In the genomic region with DNA sequence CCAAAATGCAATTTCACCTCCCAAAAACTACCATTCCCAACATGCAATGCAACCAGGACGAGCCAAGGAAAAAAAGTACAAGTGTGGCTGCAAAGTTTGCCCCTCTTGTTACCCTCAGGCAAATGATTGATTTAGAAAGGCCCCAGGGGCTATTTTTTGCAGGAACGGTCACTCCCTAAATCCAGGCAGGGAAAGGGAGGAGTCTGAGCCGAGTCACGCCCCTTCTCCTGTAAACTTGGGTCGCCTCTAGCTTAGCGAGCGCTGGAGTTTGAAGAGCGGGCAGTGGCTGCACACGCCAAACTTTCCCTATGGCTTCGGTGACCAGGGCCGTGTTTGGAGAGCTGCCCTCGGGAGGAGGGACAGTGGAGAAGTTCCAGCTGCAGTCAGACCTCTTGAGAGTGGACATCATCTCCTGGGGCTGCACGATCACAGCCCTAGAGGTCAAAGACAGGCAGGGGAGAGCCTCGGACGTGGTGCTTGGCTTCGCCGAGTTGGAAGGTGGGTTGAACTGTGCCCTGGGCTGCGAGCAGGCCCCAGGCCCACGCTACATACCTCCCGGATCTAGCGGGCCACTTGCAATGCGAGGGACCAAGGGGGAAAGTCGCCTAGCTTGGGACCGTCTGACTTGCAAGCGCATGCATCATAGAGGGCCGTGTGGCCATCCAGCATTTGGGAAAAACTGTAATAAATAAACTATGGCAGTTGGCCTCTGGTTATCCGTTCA, we compare ENCODE assay signal across 8 cellular contexts. TPM values are rescaled to one million over a fixed set of nuclear protein-coding genes. Genes with fewer than 3 reads are reported as not detected.
DNase-seq lines count a peak whose midpoint lies in the region; ATAC-seq and TF ChIP-seq lines count a peak whose summit lies in the region.

A gene (plus strand): TSS at position 261 of the 724 bp plus-strand sequence. CDS start 48 bp downstream, at position 309.

- H3K36me3 ChIP-seq in effector memory CD4-positive, alpha-beta T cell (ENCODE audit: control insufficient read depth, insufficient read depth, low read length), result no peaks in the 10 kb centered on the region

- CTCF ChIA-PET in activated CD4-positive, alpha-beta T cell treated with anti-CD3 and anti-CD28 coated beads, Interleukin-2, amount 10 ng/mL, durations not matched to agents 7 days and 5 days (lab: Charles Lee), result interaction anchor here (0.6 to 5.7 kb wide), 19 partner anchors 8 to 676 kb away, joined by 3 to 33 read pairs (median 5); a partner anchor contains a TSS

- no peaks in the 10 kb centered on the region for H3K27me3 ChIP-seq in effector memory CD4-positive, alpha-beta T cell (replicated peaks; ENCODE audit: control insufficient read depth, insufficient read depth, low read length, poor library complexity, severe bottlenecking)

- H3K4me3 Mint-ChIP-seq in activated CD4-positive, alpha-beta T cell treated with anti-CD3 and anti-CD28 coated beads, Interleukin-2, amount 10 ng/mL, durations not matched to agents 7 days and 5 days, result peak within 1 kb of the TSS; percentile 85

- DNase-seq in C1 segment of cervical spinal cord (lab: John Stamatoyannopoulos, UW), result peak in 13 of 14 donors; percentile 6 to 71 (median 34)
- peak; percentile 66 for DNase-seq in NCI-H128 (lab: John Stamatoyannopoulos, UW; ENCODE audit: unreplicated experiment)
- DNase-seq in activated CD4-positive, alpha-beta T cell treated with anti-CD3 and anti-CD28 coated beads, Interleukin-2, amount 10 ng/mL, durations not matched to agents 7 days and 5 days, result peak; percentile 64
- DNase-seq in effector memory CD4-positive, alpha-beta T cell, result peak; percentile 10 to 34 (median 29)
- peak; percentile 81 to 93 for DNase-seq in lower leg skin (ENCODE audit: low spot score in 2 of 2)
- peak; percentile 4 for DNase-seq in stimulated activated CD8-positive, alpha-beta memory T cell treated with anti-CD3 and anti-CD28 coated beads, Interleukin-12 subunit alpha, Interleukin-12 subunit beta, amount 100 ng/mL, for 1 hour (ENCODE audit: low read depth)

- WGBS in lower leg skin, 2 donors, result 5 to 15% methylated on average over 25 to 27 of the region's 27 CpGs

- peak; percentile 36 for ATAC-seq in GM21619 (IDR thresholded peaks at IDR 0.05; ENCODE audit: unreplicated experiment)
- ATAC-seq in GM18870 (IDR thresholded peaks at IDR 0.05; ENCODE audit: unreplicated experiment), result no peak

- no peaks in the 10 kb centered on the region for H3K9me3 ChIP-seq in effector memory CD4-positive, alpha-beta T cell (ENCODE audit: control insufficient read depth, low read length)

- peaks cover 37% of the 10 kb centered on the region for H3K4me1 ChIP-seq in effector memory CD4-positive, alpha-beta T cell (ENCODE audit: control insufficient read depth, insufficient read depth, low read length, poor library complexity, severe bottlenecking)

- peaks cover 31% of the 10 kb centered on the region for H3K36me3 Mint-ChIP-seq in activated CD4-positive, alpha-beta T cell treated with anti-CD3 and anti-CD28 coated beads, Interleukin-2, amount 10 ng/mL, durations not matched to agents 7 days and 5 days (ENCODE audit: low read depth)

- H3K27ac ChIP-seq in effector memory CD4-positive, alpha-beta T cell (ENCODE audit: insufficient read depth, low read length, poor library complexity, severe bottlenecking), result peak within 1 kb of the TSS; percentile 83

- no peak for TF ChIP-seq POLR2A in lower leg skin (IDR thresholded peaks at IDR 0.05)

- H3K27ac Mint-ChIP-seq in activated CD4-positive, alpha-beta T cell treated with anti-CD3 and anti-CD28 coated beads, Interleukin-2, amount 10 ng/mL, durations not matched to agents 7 days and 5 days, result peak within 1 kb of the TSS; percentile 95

- no peaks in the 10 kb centered on the region for H3K9me3 Mint-ChIP-seq in activated CD4-positive, alpha-beta T cell treated with anti-CD3 and anti-CD28 coated beads, Interleukin-2, amount 10 ng/mL, durations not matched to agents 7 days and 5 days

- no peaks in the 10 kb centered on the region for H3K27me3 Mint-ChIP-seq in activated CD4-positive, alpha-beta T cell treated with anti-CD3 and anti-CD28 coated beads, Interleukin-2, amount 10 ng/mL, durations not matched to agents 7 days and 5 days

- peak within 1 kb of the TSS; percentile 52 for H3K4me3 ChIP-seq in effector memory CD4-positive, alpha-beta T cell (ENCODE audit: insufficient read depth, low read depth, low read length, poor library complexity, severe bottlenecking)
- H3K4me3 ChIP-seq in lower leg skin (ENCODE audit: low read depth, poor library complexity, severe bottlenecking), result peak within 1 kb of the TSS; percentile 36

- no peak for TF ChIP-seq CTCF in lower leg skin (IDR thresholded peaks at IDR 0.05)

- POLR2A ChIA-PET in activated CD4-positive, alpha-beta T cell treated with anti-CD3 and anti-CD28 coated beads, Interleukin-2, amount 10 ng/mL, durations not matched to agents 7 days and 5 days (lab: Charles Lee), result interaction anchor here (0.7 to 2.3 kb wide), 6 partner anchors 13 to 1868 kb away, joined by 3 to 13 read pairs (median 5); a partner anchor contains a TSS

- intact Hi-C loops in lower leg skin (cut with DNase I; ENCODE audit: low total_unique reads), result no loop called here

- peaks cover 70% of the 10 kb centered on the region for H3K4me1 Mint-ChIP-seq in activated CD4-positive, alpha-beta T cell treated with anti-CD3 and anti-CD28 coated beads, Interleukin-2, amount 10 ng/mL, durations not matched to agents 7 days and 5 days

RNA-seq across cellular contexts. Expression of the gene that starts here (rescaled TPM):
- 10 to 100 TPM; 39.7 to 41.1 TPM for total RNA-seq in activated CD4-positive, alpha-beta T cell treated with anti-CD3 and anti-CD28 coated beads, Interleukin-2, amount 10 ng/mL, durations not matched to agents 7 days and 5 days
- total RNA-seq in lower leg skin, result 10 to 100 TPM in 1 of 4 donors, 1 to 10 TPM in 3; 4.0 to 12.1 (median 7.0) TPM

Comparison
In these comparisons a context has a peak if more than half of its experiments do, and no peak if none do; other contexts are left out.
1. DNase-seq: peak in every context shown above with its lines; median percentile 87 in lower leg skin; 66 in NCI-H128; 64 in activated CD4-positive, alpha-beta T cell treated with anti-CD3 and anti-CD28 coated beads, Interleukin-2, amount 10 ng/mL, durations not matched to agents 7 days and 5 days; 34 in C1 segment of cervical spinal cord; 29 in effector memory CD4-positive, alpha-beta T cell; 4 in stimulated activated CD8-positive, alpha-beta memory T cell treated with anti-CD3 and anti-CD28 coated beads, Interleukin-12 subunit alpha, Interleukin-12 subunit beta, amount 100 ng/mL, for 1 hour.